Comparison of ENCODE assay signal across 27 cellular contexts in the genomic region with DNA sequence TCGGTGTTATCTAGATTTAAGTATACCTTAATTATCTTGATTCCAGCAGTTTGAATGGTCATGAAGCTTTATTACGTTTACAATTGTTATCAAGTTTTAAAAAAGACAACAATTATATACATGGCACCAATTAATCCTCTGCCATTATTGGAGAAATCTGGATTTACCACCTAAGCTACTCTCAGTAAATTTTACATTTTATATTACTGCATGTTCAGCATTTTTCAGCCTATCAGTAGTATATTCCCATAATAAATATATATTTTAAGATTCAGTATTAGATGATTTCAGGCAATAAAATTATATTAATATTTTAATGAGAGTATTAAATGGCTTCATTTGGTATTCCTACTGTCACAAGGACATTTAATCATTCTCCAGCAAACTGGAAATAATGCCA.
"Had no signal": no experiment of that assay in that cellular context is flagged by ENCODE, and none has a peak within 500 bp of the region (broad histone marks: within the 10 kb centered on the region; RNA-seq: fewer than 3 reads in every experiment).

No MANE protein-coding gene starts in this region.

- H3K4me1 Mint-ChIP-seq: memory B cell had no signal

- DNase-seq: dermis blood vessel endothelial cell; dorsolateral prefrontal cortex; effector CD4-positive, alpha-beta T cell; effector memory CD4-positive, alpha-beta T cell; erythroblast; esophagus squamous epithelium; foreskin fibroblast; foreskin melanocyte; gastrocnemius medialis; glutamatergic neuron; head of caudate nucleus; heart right ventricle; hippocampal formation; left cardiac atrium; left lung; left ventricle myocardium superior; lower lobe of right lung; mesendoderm; midbrain; naive B cell had no signal

- ATAC-seq: esophagus mucosa, gastrocnemius medialis, heart right ventricle, left cardiac atrium, left lung, left ventricle myocardium superior, lower lobe of right lung had no signal

- H3K4me3 ChIP-seq: coronary artery, dorsolateral prefrontal cortex, esophagus squamous epithelium, gastrocnemius medialis, heart right ventricle, left lung, lower lobe of right lung had no signal

- H3K27me3 Mint-ChIP-seq: memory B cell, naive B cell had no signal

- H3K27ac Mint-ChIP-seq: memory B cell, naive B cell had no signal

- H3K36me3 Mint-ChIP-seq: memory B cell, naive B cell had no signal

- H3K4me1 ChIP-seq: esophagus squamous epithelium, gastrocnemius medialis, heart right ventricle, left lung, lower lobe of right lung had no signal

- H3K9me3 ChIP-seq: esophagus squamous epithelium, gastrocnemius medialis, heart right ventricle, left lung, lower lobe of right lung had no signal

- H3K4me3 Mint-ChIP-seq: memory B cell, naive B cell had no signal

- H3K27me3 ChIP-seq: dorsolateral prefrontal cortex, esophagus squamous epithelium, gastrocnemius medialis, heart right ventricle, left lung had no signal

- FAIRE-seq: colon, islet of Langerhans, keratinocyte had no signal

- H3K36me3 ChIP-seq: esophagus squamous epithelium, gastrocnemius medialis, heart right ventricle, left lung, lower lobe of right lung had no signal

- H3K27ac ChIP-seq: coronary artery, dorsolateral prefrontal cortex, epithelial cell of prostate, esophagus squamous epithelium, gastrocnemius medialis, heart right ventricle, left lung, lower lobe of right lung had no signal
